Comparison of ENCODE assay signal across 23 cellular contexts in genomic region chr4:169885893-169886292, GRCh38.
"Had no signal": no experiment of that assay in that cellular context is flagged by ENCODE, and none has a peak within 500 bp of the region (broad histone marks: within the 10 kb centered on the region; RNA-seq: fewer than 3 reads in every experiment).

No MANE protein-coding gene starts in this region.

- H3K9me3 ChIP-seq: lower lobe of right lung, ovary, testis, thyroid gland, transverse colon, upper lobe of left lung, vagina had no signal

- H3K4me3 ChIP-seq: left lung, lower lobe of right lung, ovary, right atrium auricular region, skin epidermis, stomach, testis, thyroid gland, transverse colon, upper lobe of left lung, vagina had no signal

- H3K27me3 ChIP-seq: left lung, ovary, right atrium auricular region, stomach, testis, thyroid gland, transverse colon, upper lobe of left lung, vagina had no signal

- H3K27ac ChIP-seq: left lung, lower lobe of right lung, ovary, right atrium auricular region, skin epidermis, stomach, testis, thyroid gland, transverse colon, upper lobe of left lung, vagina had no signal

- H3K4me1 ChIP-seq: left lung, lower lobe of right lung, right atrium auricular region, stomach, testis, thyroid gland, upper lobe of left lung, vagina had no signal

- H3K36me3 ChIP-seq: left lung, lower lobe of right lung, ovary, right atrium auricular region, stomach, thyroid gland, transverse colon, upper lobe of left lung, vagina had no signal

- DNase-seq: hippocampal formation; kidney glomerular epithelial cell; left cardiac atrium; left lung; lower lobe of right lung; mammary epithelial cell; mesenchymal stem cell; naive thymus-derived CD4-positive, alpha-beta T cell; ovary; stimulated activated CD4-positive, alpha-beta T cell treated with anti-CD3 and anti-CD28 coated beads, Interleukin-12 subunit alpha, Interleukin-12 subunit beta, amount 100 ng/mL, for 4 hours; stimulated activated CD4-positive, alpha-beta T cell treated with anti-CD3 and anti-CD28 coated beads, Interleukin-15, amount 100 ng/mL, for 24 hours; stimulated activated CD4-positive, alpha-beta T cell treated with anti-CD3 and anti-CD28 coated beads, Interleukin-2, amount 100 ng/mL, for 24 hours; stimulated activated CD4-positive, alpha-beta T cell treated with anti-CD3 and anti-CD28 coated beads, Interleukin-4, amount 100 ng/mL, for 1 hour; stimulated activated naive B cell treated with anti-CD40 and anti-IgM and Interleukin-4, amounts not matched to agents 10 μg/mL and 1 μg/mL and 100 μg/mL, for 72 hours; stimulated activated naive CD8-positive, alpha-beta T cell treated with anti-CD3 and anti-CD28 coated beads, Interleukin-15, Interleukin-2, amounts not matched to agents 100 U/mL and 50 U/mL, for 24 hours; stomach; testis; thyroid gland; transverse colon; upper lobe of left lung had no signal
